Comparison of ENCODE assay signal across 23 cellular contexts in genomic region chr2:164568317-164568716, GRCh38. TPM values are rescaled to one million over a fixed set of nuclear protein-coding genes. Genes with fewer than 3 reads are reported as not detected.
DNase-seq lines count a peak whose midpoint lies in the region; ATAC-seq and TF ChIP-seq lines count a peak whose summit lies in the region.
"Had no signal": no experiment of that assay in that cellular context is flagged by ENCODE, and none has a peak within 500 bp of the region (broad histone marks: within the 10 kb centered on the region; RNA-seq: fewer than 3 reads in every experiment).

No MANE protein-coding gene starts in this region.

- H3K4me3 ChIP-seq in adrenal gland (peak overlapping the region in 3 of 4 donors; percentile 13 to 58 (median 23)), right lobe of liver (peak overlapping the region; percentile 10 to 55 (median 43)), testis (peak overlapping the region; percentile 39 to 60), lower leg skin (ENCODE audit: low read depth, poor library complexity, severe bottlenecking) (no peak overlapping the region)
- H3K4me3 ChIP-seq: BLaER1 treated with 17β-estradiol and CSF1 and Interleukin-3, amounts not matched to agents 10 nM and 100 nM; K562; SJSA1 had no signal

- DNase-seq in DMS 273 treated with DMSO at 0.1 percent for 48 hours (lab: John Stamatoyannopoulos, UW) (peak; percentile 51), adrenal gland (peak in 6 of 7 donors; percentile 39 to 61 (median 50)), right lobe of liver (peak; percentile 28 to 58 (median 56)), testis (peak; percentile 80), lower leg skin (ENCODE audit: low spot score in 2 of 2) (no peak), posterior cingulate gyrus (no peak)
- no peak for DNase-seq in activated CD8-positive, alpha-beta memory T cell treated with anti-CD3 and anti-CD28 coated beads for 24 hours
- DNase-seq: Caco-2; CD4-positive, alpha-beta memory T cell; GDM1; H7; NCI-H1092 treated with DMSO at 0.1 percent for 48 hours; NCI-H1436 treated with DMSO at 0.1 percent for 48 hours; NCI-H1930; NCI-H2227 treated with DMSO at 0.1 percent for 48 hours; NCI-H510A treated with DMSO at 0.1 percent for 48 hours; NCI-H748 treated with DMSO at 0.1 percent for 48 hours; OCI-M1 had no signal

- 42 to 53% (median 44%) methylated on average over 5 of the region's 5 CpGs for WGBS in adrenal gland, 4 donors
- 47% methylated on average over 5 of the region's 5 CpGs for WGBS in right lobe of liver (ENCODE audit: insufficient coverage, low coverage, low lambda C conversion rate, missing lambda C conversion rate)
- WGBS in testis, 2 donors, result 46 to 62% methylated on average over 5 of the region's 5 CpGs
- WGBS in lower leg skin, 2 donors, result 76 to 85% methylated on average over 5 of the region's 5 CpGs

- H3K9me3 ChIP-seq in adrenal gland (replicated peaks in 1 of 3), result no peaks in the 10 kb centered on the region
- H3K9me3 ChIP-seq in right lobe of liver, result no peaks in the 10 kb centered on the region
- no peaks in the 10 kb centered on the region for H3K9me3 ChIP-seq in testis
- H3K9me3 ChIP-seq: BLaER1 treated with 17β-estradiol and CSF1 and Interleukin-3, amounts not matched to agents 10 nM and 100 nM; Caco-2; SJSA1 had no signal

- peak overlapping the region in 3 of 5 donors; percentile 27 to 36 (median 33) for H3K27ac ChIP-seq in adrenal gland
- peak overlapping the region; percentile 79 to 88 (median 80) for H3K27ac ChIP-seq in right lobe of liver
- peak overlapping the region; percentile 52 to 77 for H3K27ac ChIP-seq in testis
- H3K27ac ChIP-seq: BLaER1 treated with 17β-estradiol and CSF1 and Interleukin-3, amounts not matched to agents 10 nM and 100 nM; SJSA1 had no signal

- TF ChIP-seq POLR2A in adrenal gland (IDR thresholded peaks at IDR 0.05), result peak in 1 of 2 donors; percentile 68
- TF ChIP-seq POLR2A in right lobe of liver (IDR thresholded peaks at IDR 0.05), result no peak
- no peak for TF ChIP-seq POLR2A in testis (IDR thresholded peaks at IDR 0.05)
- no peak for TF ChIP-seq POLR2A in lower leg skin (IDR thresholded peaks at IDR 0.05)

- H3K4me1 ChIP-seq in adrenal gland (replicated peaks in 1 of 2) (peaks cover 14 to 34% of the 10 kb centered on the region in 2 donors), right lobe of liver (peaks cover 0 to 10% (median 4%) of the 10 kb centered on the region in 4 donors), testis (peaks cover 7% of the 10 kb centered on the region)
- H3K4me1 ChIP-seq: BLaER1 treated with 17β-estradiol and CSF1 and Interleukin-3, amounts not matched to agents 10 nM and 100 nM; SJSA1 had no signal

- intact Hi-C loops in adrenal gland (cut with DNase I) (no loop called here), right lobe of liver (cut with DNase I) (no loop called here), testis (cut with DNase I; ENCODE audit: low total_unique reads) (no loop called here), lower leg skin (cut with DNase I; ENCODE audit: low total_unique reads) (no loop called here), posterior cingulate gyrus (cut with DNase I) (no loop called here)

- ATAC-seq in right lobe of liver (peak; percentile 64 to 77 (median 68)), GM19324 (IDR thresholded peaks at IDR 0.05; ENCODE audit: low FRiP score, unreplicated experiment) (no peak)
- ATAC-seq: K562, Right ventricle myocardium inferior had no signal

- TF ChIP-seq CTCF in adrenal gland (IDR thresholded peaks at IDR 0.05) (no peak), right lobe of liver (IDR thresholded peaks at IDR 0.05) (no peak), testis (IDR thresholded peaks at IDR 0.05) (no peak), lower leg skin (IDR thresholded peaks at IDR 0.05) (no peak)

- no peaks in the 10 kb centered on the region for H3K36me3 ChIP-seq in adrenal gland (replicated peaks in 1 of 2)
- H3K36me3 ChIP-seq in right lobe of liver, result no peaks in the 10 kb centered on the region
- H3K36me3 ChIP-seq in testis (ENCODE audit: low read depth, missing control alignments), result no peaks in the 10 kb centered on the region
- H3K36me3 ChIP-seq: BLaER1 treated with 17β-estradiol and CSF1 and Interleukin-3, amounts not matched to agents 10 nM and 100 nM; SJSA1 had no signal

- H3K27me3 ChIP-seq in adrenal gland (no peaks in the 10 kb centered on the region), right lobe of liver (no peaks in the 10 kb centered on the region), testis (no peaks in the 10 kb centered on the region)
- H3K27me3 ChIP-seq: BLaER1 treated with 17β-estradiol and CSF1 and Interleukin-3, amounts not matched to agents 10 nM and 100 nM had no signal

RNA-seq across cellular contexts. Expression of gene GRB14, which starts 53.0 kb away (rescaled TPM):
- total RNA-seq in adrenal gland, result 10 to 100 TPM in 7 of 8 donors, 1 to 10 TPM in 1; 4.8 to 60.9 (median 35.7) TPM
- 100 to 1,000 TPM in 2 of 3 donors, 10 to 100 TPM in 1; 37.1 to 280 (median 152) TPM for polyA plus RNA-seq in adrenal gland
- total RNA-seq in right lobe of liver, result 10 to 100 TPM; 23.8 to 50.5 (median 36.2) TPM
- 10 to 100 TPM; 59.0 to 67.3 TPM for total RNA-seq in testis
- polyA plus RNA-seq in testis (ENCODE audit: insufficient read depth, low read depth, low replicate concordance), result 30.6 TPM
- total RNA-seq in lower leg skin, result 1 to 10 TPM in 3 of 4 donors, under 1 TPM in 1; 0.13 to 7.5 (median 4.6) TPM
- total RNA-seq: CD4-positive, alpha-beta memory T cell; K562; SJSA1 had no signal
- polyA plus RNA-seq: CD4-positive, alpha-beta memory T cell; K562 had no signal

Comparison
In these comparisons a context has a peak if more than half of its experiments do, and no peak if none do; other contexts are left out.
1. DNase-seq: peak in DMS 273 treated with DMSO at 0.1 percent for 48 hours (single experiment), adrenal gland (6 of 7), right lobe of liver (3 of 3) and testis (single experiment); none in lower leg skin (0 of 2), activated CD8-positive, alpha-beta memory T cell treated with anti-CD3 and anti-CD28 coated beads for 24 hours (single experiment) and posterior cingulate gyrus (0 of 10).
2. Peak in every context shown above with its lines, with median percentiles within 50 percentile points of each other: H3K27ac ChIP-seq.